Comparison of ENCODE assay signal across 26 cellular contexts in the genomic region with DNA sequence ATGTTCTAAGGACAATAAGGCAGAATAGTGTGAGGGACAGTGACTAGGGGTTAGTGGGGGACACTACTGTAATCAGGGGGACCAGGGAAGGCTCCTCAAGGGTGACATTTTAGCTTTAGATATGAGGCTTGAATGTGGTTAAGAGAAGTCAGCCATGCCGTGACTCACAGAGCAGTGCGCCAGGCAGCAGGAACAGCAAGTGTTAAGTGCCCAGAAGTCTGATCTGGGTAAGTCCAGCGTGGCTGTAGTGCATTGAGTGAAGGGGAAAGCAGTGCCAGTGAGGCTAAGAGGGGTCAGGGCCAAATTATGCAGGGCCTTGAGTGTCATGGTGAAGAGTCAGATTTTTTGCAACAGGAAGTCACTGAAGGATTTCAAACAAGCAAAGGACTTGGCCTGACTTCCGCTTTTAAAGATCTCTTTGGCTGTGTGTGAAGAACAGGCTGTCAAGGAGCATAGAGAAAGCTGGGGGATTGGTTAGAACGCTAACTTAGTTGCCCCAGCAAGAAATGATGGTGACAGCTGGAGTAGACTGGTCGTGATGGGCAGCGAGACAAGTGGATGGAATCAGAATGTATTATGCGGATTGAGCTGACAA. TPM values are rescaled to one million over a fixed set of nuclear protein-coding genes. Genes with fewer than 3 reads are reported as not detected.
DNase-seq lines count a peak whose midpoint lies in the region; ATAC-seq, FAIRE-seq and TF ChIP-seq lines count a peak whose summit lies in the region.
"Had no signal": no experiment of that assay in that cellular context is flagged by ENCODE, and none has a peak within 500 bp of the region (broad histone marks: within the 10 kb centered on the region; RNA-seq: fewer than 3 reads in every experiment).

No MANE protein-coding gene starts in this region.

- H3K36me3 ChIP-seq in Loucy (ENCODE audit: insufficient read depth, low read length), result no peaks in the 10 kb centered on the region
- H3K36me3 ChIP-seq in endodermal cell (ENCODE audit: control insufficient read depth, insufficient read depth, low read length), result peaks cover 94% of the 10 kb centered on the region
- H3K36me3 ChIP-seq in WERI-Rb-1, result peaks cover 46% of the 10 kb centered on the region
- H3K36me3 ChIP-seq: prostate gland, uterus had no signal

- H3K27me3 Mint-ChIP-seq in endodermal cell (ENCODE audit: insufficient read depth), result no peaks in the 10 kb centered on the region

- no peak overlapping the region for H2AFZ ChIP-seq in Loucy (ENCODE audit: low read length)

- TF ChIP-seq CTCF in Loucy (conservative IDR thresholded peaks at IDR 0.05; ENCODE audit: low read length), result no peak
- TF ChIP-seq CTCF in endodermal cell (conservative IDR thresholded peaks at IDR 0.05), result no peak
- TF ChIP-seq CTCF in WERI-Rb-1 (IDR thresholded peaks at IDR 0.05; ENCODE audit: low read depth, low read length), result no peak
- no peak for TF ChIP-seq CTCF in GM13976 (IDR thresholded peaks at IDR 0.05; ENCODE audit: borderline replicate concordance, control extremely low read depth, extremely low read depth, insufficient read depth, missing control alignments)

- H3K27ac ChIP-seq in endodermal cell (ENCODE audit: low read depth, low read length), result no peak overlapping the region
- no peak overlapping the region for H3K27ac ChIP-seq in WERI-Rb-1
- H3K27ac ChIP-seq: prostate gland, uterus, VCaP had no signal

- no peak overlapping the region for H3K4me3 Mint-ChIP-seq in endodermal cell
- H3K4me3 Mint-ChIP-seq: activated CD4-positive, alpha-beta memory T cell treated with anti-CD3 and anti-CD28 coated beads for 36 hours; activated naive CD4-positive, alpha-beta T cell treated with anti-CD3 and anti-CD28 coated beads for 36 hours; CD8-positive, alpha-beta memory T cell had no signal

- H3K27me3 ChIP-seq in Loucy (ENCODE audit: insufficient read depth, low read length, poor library complexity, severe bottlenecking) (no peaks in the 10 kb centered on the region), endodermal cell (ENCODE audit: control insufficient read depth, insufficient read depth, low read length, poor library complexity, severe bottlenecking) (no peaks in the 10 kb centered on the region), WERI-Rb-1 (ENCODE audit: insufficient read depth, low read depth, severe bottlenecking) (no peaks in the 10 kb centered on the region)
- H3K27me3 ChIP-seq: uterus had no signal

- in situ Hi-C loops in GM13976 (cut with MboI; ENCODE audit: low sequenced_read_pairs, unreplicated experiment), result no loop called here

- peak; percentile 17 for DNase-seq in DMS79 (lab: John Stamatoyannopoulos, UW)
- peak; percentile 35 for DNase-seq in RCC 7860 (ENCODE audit: low spot score)
- DNase-seq in endodermal cell, result peak; percentile 30
- DNase-seq in WERI-Rb-1, result no peak
- no peak for DNase-seq in GM13976 (ENCODE audit: low spot score)
- DNase-seq: activated CD4-positive, alpha-beta memory T cell treated with anti-CD3 and anti-CD28 coated beads for 36 hours; activated naive CD4-positive, alpha-beta T cell treated with anti-CD3 and anti-CD28 coated beads for 36 hours; activated T-cell treated with anti-CD3 and anti-CD28 coated beads, Interleukin-2, amount 50 U/mL, for 1 hour; anterior cingulate cortex; CD8-positive, alpha-beta memory T cell; DMS53; effector memory CD4-positive, alpha-beta T cell; head of caudate nucleus; left ventricle myocardium superior; NCI-H187; NCI-H345; stimulated activated CD4-positive, alpha-beta T cell treated with anti-CD3 and anti-CD28 coated beads, Interleukin-4, amount 100 ng/mL, for 24 hours; substantia nigra; uterus had no signal

- H3K9me3 Mint-ChIP-seq in endodermal cell, result peaks cover 9% of the 10 kb centered on the region

- H3K36me3 Mint-ChIP-seq in endodermal cell (ENCODE audit: low read depth), result peaks cover 28% of the 10 kb centered on the region

- H3K9ac ChIP-seq in Loucy (ENCODE audit: low read depth, low read length, poor library complexity, severe bottlenecking), result peak overlapping the region; percentile 70
- no peak overlapping the region for H3K9ac ChIP-seq in endodermal cell (ENCODE audit: extremely low read depth, low read length, poor library complexity, severe bottlenecking)

- H3F3A ChIP-seq in Loucy (ENCODE audit: low read depth), result no peaks in the 10 kb centered on the region

- no peaks in the 10 kb centered on the region for H3K9me2 ChIP-seq in Loucy (replicated peaks; ENCODE audit: low read depth, low read length)

- H3K4me3 ChIP-seq in Loucy (ENCODE audit: low read length, poor library complexity, severe bottlenecking) (no peak overlapping the region), endodermal cell (ENCODE audit: low read length) (no peak overlapping the region), WERI-Rb-1 (ENCODE audit: low read depth, low read length) (no peak overlapping the region)
- H3K4me3 ChIP-seq: prostate gland, uterus had no signal

- H4K20me1 ChIP-seq in Loucy (ENCODE audit: insufficient read depth, low read length, poor library complexity, severe bottlenecking), result no peaks in the 10 kb centered on the region

- H3K27ac Mint-ChIP-seq in endodermal cell, result no peak overlapping the region
- H3K27ac Mint-ChIP-seq: activated CD4-positive, alpha-beta memory T cell treated with anti-CD3 and anti-CD28 coated beads for 36 hours; activated naive CD4-positive, alpha-beta T cell treated with anti-CD3 and anti-CD28 coated beads for 36 hours; CD8-positive, alpha-beta memory T cell had no signal

- H3K4me1 ChIP-seq in Loucy (ENCODE audit: insufficient read depth, low read length, poor library complexity, severe bottlenecking), result peaks cover 51% of the 10 kb centered on the region
- peaks cover 14% of the 10 kb centered on the region for H3K4me1 ChIP-seq in endodermal cell (ENCODE audit: control insufficient read depth, insufficient read depth, low read length)
- H3K4me1 ChIP-seq: prostate gland, uterus had no signal

- 94 to 95% methylated on average over 8 of the region's 8 CpGs for WGBS in endodermal cell (ENCODE audit: insufficient coverage in 1 of 2, insufficient read length in 1 of 2), 2 experiments

- no peak for ATAC-seq in HG02678 (IDR thresholded peaks at IDR 0.05; ENCODE audit: unreplicated experiment)
- no peak for ATAC-seq in GM19328 (IDR thresholded peaks at IDR 0.05; ENCODE audit: unreplicated experiment)
- ATAC-seq: left ventricle myocardium superior had no signal

- no peaks in the 10 kb centered on the region for H3K79me2 ChIP-seq in Loucy (ENCODE audit: insufficient read depth, low read length)

- H3K9me3 ChIP-seq in Loucy (ENCODE audit: insufficient read depth, low read depth, low read length) (peaks cover 4% of the 10 kb centered on the region; the same call in 1 of the 2 replicates), endodermal cell (ENCODE audit: control insufficient read depth, low read length) (peaks cover 4% of the 10 kb centered on the region), WERI-Rb-1 (ENCODE audit: severe bottlenecking) (peaks cover 5% of the 10 kb centered on the region)
- H3K9me3 ChIP-seq: prostate gland, uterus had no signal

- FAIRE-seq in RCC 7860 (lab: Jason Lieb, UNC), result peak; percentile 55
- FAIRE-seq: GM18507 had no signal

- H3K4me2 ChIP-seq in Loucy (ENCODE audit: low read depth, low read length, poor library complexity, severe bottlenecking), result no peak overlapping the region

- peaks cover 43% of the 10 kb centered on the region for H3K4me1 Mint-ChIP-seq in endodermal cell
- H3K4me1 Mint-ChIP-seq: CD8-positive, alpha-beta memory T cell had no signal

RNA-seq across cellular contexts. Expression of a gene that starts 16.4 kb away (rescaled TPM):
- 10 to 100 TPM; 52.3 to 79.0 TPM for total RNA-seq in endodermal cell
- 16.1 TPM for polyA plus RNA-seq in endodermal cell (2013, experiment 1 of 2)
- polyA plus RNA-seq in endodermal cell (2013, experiment 2 of 2), result 16.9 TPM
- total RNA-seq: chondrocyte had no signal

Comparison
In these comparisons a context has a peak if more than half of its experiments do, and no peak if none do; other contexts are left out.
1. DNase-seq: peak in DMS79 (single experiment), RCC 7860 (single experiment) and endodermal cell (single experiment); none in WERI-Rb-1 (single experiment) and GM13976 (single experiment).